22 cellular contexts compared by ENCODE assay signal in the genomic region with DNA sequence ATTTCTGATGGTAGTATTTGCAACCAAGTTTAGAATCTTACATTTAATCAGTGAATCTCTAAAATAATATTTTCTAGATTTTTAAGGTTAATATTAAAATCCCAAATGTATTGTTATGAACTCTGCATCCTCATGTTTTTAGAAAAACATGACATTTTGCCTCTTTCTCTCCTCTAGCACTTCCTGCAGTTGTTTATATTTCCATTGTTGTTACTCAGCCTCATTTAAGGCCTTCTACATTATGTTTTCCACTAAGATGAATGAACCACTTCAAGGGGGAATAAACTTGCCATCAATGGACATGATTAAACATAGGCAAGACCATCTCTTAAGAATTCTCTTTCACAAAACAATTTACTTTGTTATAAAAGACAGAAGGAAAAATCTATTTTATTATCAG.
A peak's percentile ranks its signal among the peaks of the same experiment; 100 is the strongest.
DNase-seq lines count a peak whose midpoint lies in the region; FAIRE-seq and TF ChIP-seq lines count a peak whose summit lies in the region.
"Had no signal": no experiment of that assay in that cellular context is flagged by ENCODE, and none has a peak within 500 bp of the region (broad histone marks: within the 10 kb centered on the region; RNA-seq: fewer than 3 reads in every experiment).

No MANE protein-coding gene starts in this region.

- DNase-seq in brain microvascular endothelial cell (no peak), endothelial cell of umbilical vein (ENCODE audit: low read depth, low spot score) (peak; percentile 69), osteocyte (ENCODE audit: extremely low spot score, unreplicated experiment) (no peak), kidney (no peak), mesenteric fat pad (ENCODE audit: low spot score) (no peak)
- DNase-seq in activated naive CD4-positive, alpha-beta T cell treated with anti-CD3 and anti-CD28 coated beads for 36 hours: no peak
- DNase-seq: 8988T; Caco-2; CD4-positive, CD25-positive, alpha-beta regulatory T cell; CD8-positive, alpha-beta T cell; DMS153; DND-41; GOT3; HFFc6 had no signal

- TF ChIP-seq CTCF in brain microvascular endothelial cell (IDR thresholded peaks at IDR 0.05; ENCODE audit: low read depth, low read length, missing control alignments) (no peak), endothelial cell of umbilical vein (IDR thresholded peaks at IDR 0.05; ENCODE audit: extremely low read depth in 1 of 2, insufficient read depth in 1 of 2, low read depth in 1 of 2, low read length in 2 of 2) (no peak), osteocyte (IDR thresholded peaks at IDR 0.05) (no peak), kidney (IDR thresholded peaks at IDR 0.05; ENCODE audit: borderline replicate concordance, extremely low read depth, insufficient read depth) (no peak)

- no peak overlapping the region for H3K4me3 ChIP-seq in brain microvascular endothelial cell (ENCODE audit: low read depth, low read length)
- no peak overlapping the region for H3K4me3 ChIP-seq in endothelial cell of umbilical vein (replicated peaks in 1 of 3; ENCODE audit: insufficient read depth in 1 of 3, low read depth in 1 of 3, low read length in 3 of 3)
- no peak overlapping the region for H3K4me3 ChIP-seq in kidney (ENCODE audit: low read length in 2 of 2)
- H3K4me3 ChIP-seq: A549, BLaER1, HAP-1 had no signal

- H3K9me3 ChIP-seq in endothelial cell of umbilical vein (replicated peaks; ENCODE audit: control insufficient read depth, insufficient read depth, low read length) (no peaks in the 10 kb centered on the region), kidney (ENCODE audit: control insufficient read depth in 1 of 2, low read length in 2 of 2) (no peaks in the 10 kb centered on the region)
- H3K9me3 ChIP-seq: A549, BLaER1, Caco-2, HAP-1 had no signal

- H3K4me1 ChIP-seq in endothelial cell of umbilical vein (ENCODE audit: control insufficient read depth, extremely low read depth, insufficient read depth, low read length): peaks cover 23% of the 10 kb centered on the region
- H3K4me1 ChIP-seq in kidney (ENCODE audit: control insufficient read depth in 1 of 2, insufficient read depth in 1 of 2, low read depth in 1 of 2, low read length in 2 of 2): no peaks in the 10 kb centered on the region
- H3K4me1 ChIP-seq: A549, BLaER1, Caco-2, HAP-1 had no signal

- no peaks in the 10 kb centered on the region for H3K9me1 ChIP-seq in endothelial cell of umbilical vein (replicated peaks; ENCODE audit: control insufficient read depth, extremely low read depth, insufficient read depth, low read length)

- peak overlapping the region; percentile 89 for H3K4me2 ChIP-seq in endothelial cell of umbilical vein (ENCODE audit: insufficient read depth, low read length)
- H3K4me2 ChIP-seq: A549, BLaER1 had no signal

- no peaks in the 10 kb centered on the region for H3K36me3 ChIP-seq in brain microvascular endothelial cell (replicated peaks)
- H3K36me3 ChIP-seq in endothelial cell of umbilical vein (ENCODE audit: control insufficient read depth in 2 of 2, extremely low read depth in 1 of 2, insufficient read depth in 2 of 2, low read length in 2 of 2): no peaks in the 10 kb centered on the region
- no peaks in the 10 kb centered on the region for H3K36me3 ChIP-seq in kidney (ENCODE audit: control insufficient read depth in 1 of 2, insufficient read depth in 2 of 2, low read length in 2 of 2)
- H3K36me3 ChIP-seq: BLaER1, HAP-1 had no signal

- no peaks in the 10 kb centered on the region for H3K27me3 Mint-ChIP-seq in osteocyte (ENCODE audit: unreplicated experiment)
- H3K27me3 Mint-ChIP-seq in activated naive CD4-positive, alpha-beta T cell treated with anti-CD3 and anti-CD28 coated beads for 36 hours (ENCODE audit: low read depth): peaks cover 2% of the 10 kb centered on the region
- H3K27me3 Mint-ChIP-seq: B cell; CD4-positive, CD25-positive, alpha-beta regulatory T cell had no signal

- no peaks in the 10 kb centered on the region for H3K9me3 Mint-ChIP-seq in osteocyte (ENCODE audit: unreplicated experiment)
- H3K9me3 Mint-ChIP-seq in activated naive CD4-positive, alpha-beta T cell treated with anti-CD3 and anti-CD28 coated beads for 36 hours: no peaks in the 10 kb centered on the region
- H3K9me3 Mint-ChIP-seq: CD8-positive, alpha-beta T cell; HFFc6 had no signal

- peak overlapping the region; percentile 25 for H3K27ac Mint-ChIP-seq in osteocyte (ENCODE audit: unreplicated experiment)
- H3K27ac Mint-ChIP-seq in activated naive CD4-positive, alpha-beta T cell treated with anti-CD3 and anti-CD28 coated beads for 36 hours: no peak overlapping the region
- H3K27ac Mint-ChIP-seq: B cell; CD4-positive, CD25-positive, alpha-beta regulatory T cell; CD8-positive, alpha-beta T cell; HFFc6 had no signal

- intact Hi-C loops in endothelial cell of umbilical vein (cut with micrococcal nuclease): loop anchor here (5.0 kb wide), 1 partner anchor 47 kb away; no protein-coding TSS in a partner anchor
- intact Hi-C loops in kidney (cut with DNase I): no loop called here
- intact Hi-C loops in activated naive CD4-positive, alpha-beta T cell treated with anti-CD3 and anti-CD28 coated beads for 36 hours (cut with micrococcal nuclease): no loop called here

- CTCF ChIA-PET in endothelial cell of umbilical vein (lab: Charles Lee): no interaction called here
- CTCF ChIA-PET in activated naive CD4-positive, alpha-beta T cell treated with anti-CD3 and anti-CD28 coated beads for 36 hours (lab: Charles Lee): no interaction called here

- FAIRE-seq in endothelial cell of umbilical vein (lab: Jason Lieb, UNC): peak; percentile 63
- FAIRE-seq in kidney (lab: Jason Lieb, UNC): no peak
- FAIRE-seq: A549, G401.6, GM12892, H54 had no signal

- H3K27me3 ChIP-seq in brain microvascular endothelial cell (replicated peaks) (no peaks in the 10 kb centered on the region), endothelial cell of umbilical vein (ENCODE audit: control insufficient read depth in 2 of 2, insufficient read depth in 2 of 2, low read length in 2 of 2) (no peaks in the 10 kb centered on the region)
- H3K27me3 ChIP-seq: BLaER1 had no signal

- POLR2A ChIA-PET in endothelial cell of umbilical vein (lab: Charles Lee): no interaction called here

- peaks cover 18% of the 10 kb centered on the region for H3K4me1 Mint-ChIP-seq in osteocyte (ENCODE audit: unreplicated experiment)
- no peaks in the 10 kb centered on the region for H3K4me1 Mint-ChIP-seq in activated naive CD4-positive, alpha-beta T cell treated with anti-CD3 and anti-CD28 coated beads for 36 hours (ENCODE audit: low read depth)
- H3K4me1 Mint-ChIP-seq: B cell; CD4-positive, CD25-positive, alpha-beta regulatory T cell had no signal

- H4K20me1 ChIP-seq in endothelial cell of umbilical vein (replicated peaks; ENCODE audit: control insufficient read depth, extremely low read depth, insufficient read depth, low read length): no peaks in the 10 kb centered on the region
- H4K20me1 ChIP-seq: BLaER1 had no signal

- H3K79me2 ChIP-seq in endothelial cell of umbilical vein (ENCODE audit: control insufficient read depth, insufficient read depth, low read length): no peaks in the 10 kb centered on the region

- H3K4me3 Mint-ChIP-seq in osteocyte (ENCODE audit: unreplicated experiment): no peak overlapping the region
- H3K4me3 Mint-ChIP-seq in activated naive CD4-positive, alpha-beta T cell treated with anti-CD3 and anti-CD28 coated beads for 36 hours: no peak overlapping the region
- H3K4me3 Mint-ChIP-seq: B cell; CD4-positive, CD25-positive, alpha-beta regulatory T cell; CD8-positive, alpha-beta T cell; HFFc6 had no signal

- no peaks in the 10 kb centered on the region for H3K36me3 Mint-ChIP-seq in osteocyte (ENCODE audit: unreplicated experiment)
- H3K36me3 Mint-ChIP-seq in activated naive CD4-positive, alpha-beta T cell treated with anti-CD3 and anti-CD28 coated beads for 36 hours (ENCODE audit: low read depth): no peaks in the 10 kb centered on the region
- H3K36me3 Mint-ChIP-seq: CD4-positive, CD25-positive, alpha-beta regulatory T cell; CD8-positive, alpha-beta T cell had no signal

- no peak for TF ChIP-seq POLR2A in endothelial cell of umbilical vein (IDR thresholded peaks at IDR 0.05; ENCODE audit: low read depth, low read length)

- H2AFZ ChIP-seq in endothelial cell of umbilical vein (ENCODE audit: low read depth, low read length): no peak overlapping the region

- dilution Hi-C loops in endothelial cell of umbilical vein (cut with MboI; ENCODE audit: extremely low pct_ligation_motif_present, low sequenced_read_pairs): no loop called here

- in situ Hi-C loops in brain microvascular endothelial cell (cut with HindIII; ENCODE audit: low pct_ligation_motif_present, low sequenced_read_pairs): no loop called here

- H3K27ac ChIP-seq in brain microvascular endothelial cell (peak overlapping the region; percentile 50), endothelial cell of umbilical vein (ENCODE audit: insufficient read depth, low read depth, low read length) (no peak overlapping the region), kidney (ENCODE audit: low read depth in 2 of 2, low read length in 2 of 2) (no peak overlapping the region)
- H3K27ac ChIP-seq: A549, BLaER1, C4-2B had no signal

- no TSS peak for BruUV-seq in endothelial cell of umbilical vein (replicated peaks; lab: Mats Ljungman, UMichigan)

- H3K9ac ChIP-seq in endothelial cell of umbilical vein (replicated peaks; ENCODE audit: extremely low read depth, insufficient read depth, low read length) (no peak overlapping the region), kidney (ENCODE audit: low read length in 2 of 2) (no peak overlapping the region)
- H3K9ac ChIP-seq: BLaER1 had no signal

TF ChIP-seq in endothelial cell of umbilical vein, 7 proteins besides CTCF, POLR2A, EP300 and RAD21:
- TF ChIP-seq MYC (IDR thresholded peaks at IDR 0.05; ENCODE audit: low read depth, low read length): no peak
- no peak for TF ChIP-seq FOS (IDR thresholded peaks at IDR 0.05; ENCODE audit: borderline replicate concordance, insufficient read depth, low read length)
- no peak for TF ChIP-seq MAX (IDR thresholded peaks at IDR 0.05; ENCODE audit: insufficient read depth, insufficient read length)
- no peak for TF ChIP-seq POLR2AphosphoS5 (IDR thresholded peaks at IDR 0.05; ENCODE audit: insufficient read depth, low read depth, low read length)
- TF ChIP-seq JUN (IDR thresholded peaks at IDR 0.05; ENCODE audit: borderline replicate concordance, insufficient read depth, insufficient read length, low read depth): no peak
- TF ChIP-seq GATA2 (IDR thresholded peaks at IDR 0.05; ENCODE audit: insufficient read depth, insufficient read length, low read depth, low read length): no peak
- TF ChIP-seq EZH2 (IDR thresholded peaks at IDR 0.05; ENCODE audit: borderline replicate concordance, low read depth, low read length, severe bottlenecking): no peak
TF ChIP-seq in endothelial cell of umbilical vein: peak in this region for 0.
